ENCODE assay signal across 12 cellular contexts in the genomic region with DNA sequence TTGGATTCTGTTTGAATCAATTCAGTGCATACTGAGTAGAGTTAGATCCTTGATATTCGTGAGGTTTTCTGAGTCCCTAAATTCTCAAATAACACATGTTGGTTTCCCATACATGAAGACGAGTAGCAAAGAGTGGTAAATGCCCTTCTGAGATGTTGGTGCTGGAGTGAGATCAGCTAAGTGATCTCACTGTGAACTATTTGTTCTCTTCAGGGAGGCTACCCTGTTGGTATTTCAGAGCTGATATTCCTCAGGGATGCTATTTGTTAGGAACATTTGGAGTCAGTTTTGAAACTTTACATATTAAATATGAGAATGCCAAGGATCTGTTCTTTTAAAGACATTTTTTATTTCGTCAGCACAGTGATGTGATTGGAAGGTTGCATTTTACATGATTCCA. TPM values are rescaled to one million over a fixed set of nuclear protein-coding genes. Genes with fewer than 3 reads are reported as not detected.
DNase-seq lines count a peak whose midpoint lies in the region; ATAC-seq and TF ChIP-seq lines count a peak whose summit lies in the region.
"Had no signal": no experiment of that assay in that cellular context is flagged by ENCODE, and none has a peak within 500 bp of the region (broad histone marks: within the 10 kb centered on the region; RNA-seq: fewer than 3 reads in every experiment).

No MANE protein-coding gene starts in this region.

- no peak for ATAC-seq in stimulated activated memory B cell treated with anti-CD40 and anti-IgM and Interleukin-4, amounts not matched to agents 10 μg/mL and 1 μg/mL and 100 μg/mL, for 72 hours

- POLR2A ChIA-PET in OCI-LY7 (lab: Charles Lee) = interaction anchor here (0.8 to 2.3 kb wide), 6 partner anchors 13 to 53 kb away, joined by 3 to 6 read pairs (median 4); no protein-coding TSS in a partner anchor
- POLR2A ChIA-PET in CD8-positive, alpha-beta memory T cell (lab: Charles Lee) = no interaction called here

- H3K4me1 Mint-ChIP-seq in immature natural killer cell = peaks cover 91 to 99% of the 10 kb centered on the region in 2 donors
- peaks cover 98% of the 10 kb centered on the region for H3K4me1 Mint-ChIP-seq in stimulated activated memory B cell treated with anti-CD40 and anti-IgM and Interleukin-4, amounts not matched to agents 10 μg/mL and 1 μg/mL and 100 μg/mL, for 72 hours
- H3K4me1 Mint-ChIP-seq in CD8-positive, alpha-beta memory T cell = peaks cover 74 to 95% (median 92%) of the 10 kb centered on the region in 3 donors
- peaks cover 45% of the 10 kb centered on the region for H3K4me1 Mint-ChIP-seq in Calu3 (ENCODE audit: low read depth, unreplicated experiment)

- TF ChIP-seq CTCF in OCI-LY7 (conservative IDR thresholded peaks at IDR 0.05; ENCODE audit: low read length) (no peak), Calu3 (IDR thresholded peaks at IDR 0.05; ENCODE audit: unreplicated experiment) (no peak)

- peak overlapping the region; percentile 68 for H3K4me2 ChIP-seq in OCI-LY7 (ENCODE audit: low read length)

- H3K27ac ChIP-seq in OCI-LY7 (ENCODE audit: low read depth, low read length, poor library complexity, severe bottlenecking) = peak overlapping the region; percentile 80
- no peak overlapping the region for H3K27ac ChIP-seq in CD8-positive, alpha-beta memory T cell (ENCODE audit: low read depth, low read length)

- no peak overlapping the region for H2AFZ ChIP-seq in OCI-LY7 (ENCODE audit: low read length)

- intact Hi-C loops in OCI-LY7 (cut with micrococcal nuclease; ENCODE audit: unreplicated experiment) (no loop called here), Calu3 (cut with micrococcal nuclease; ENCODE audit: unreplicated experiment) (no loop called here)

- peaks cover 95% of the 10 kb centered on the region for H3K4me1 ChIP-seq in OCI-LY7 (ENCODE audit: insufficient read depth, low read length, poor library complexity, severe bottlenecking)
- peaks cover 34% of the 10 kb centered on the region for H3K4me1 ChIP-seq in CD8-positive, alpha-beta memory T cell (ENCODE audit: insufficient read depth, low read length)

- H3K9me2 ChIP-seq in OCI-LY7 (ENCODE audit: insufficient read depth, low read length) = no peaks in the 10 kb centered on the region

- peaks cover 68% of the 10 kb centered on the region for H3K36me3 ChIP-seq in OCI-LY7 (ENCODE audit: insufficient read depth, low read length)
- H3K36me3 ChIP-seq in CD8-positive, alpha-beta memory T cell (ENCODE audit: insufficient read depth, low read length) = no peaks in the 10 kb centered on the region
- H3K36me3 ChIP-seq: HAP-1 had no signal

- H3K4me3 Mint-ChIP-seq in immature natural killer cell (no peak overlapping the region), Calu3 (ENCODE audit: low read depth, unreplicated experiment) (no peak overlapping the region)
- H3K4me3 Mint-ChIP-seq in stimulated activated memory B cell treated with anti-CD40 and anti-IgM and Interleukin-4, amounts not matched to agents 10 μg/mL and 1 μg/mL and 100 μg/mL, for 72 hours = no peak overlapping the region
- H3K4me3 Mint-ChIP-seq in CD8-positive, alpha-beta memory T cell = no peak overlapping the region

- peaks cover 0 to 5% (median 3%) of the 10 kb centered on the region in 3 donors for H3K36me3 Mint-ChIP-seq in immature natural killer cell
- H3K36me3 Mint-ChIP-seq in stimulated activated memory B cell treated with anti-CD40 and anti-IgM and Interleukin-4, amounts not matched to agents 10 μg/mL and 1 μg/mL and 100 μg/mL, for 72 hours = peaks cover 44% of the 10 kb centered on the region
- peaks cover 0 to 57% (median 6%) of the 10 kb centered on the region in 3 donors for H3K36me3 Mint-ChIP-seq in CD8-positive, alpha-beta memory T cell
- H3K36me3 Mint-ChIP-seq in Calu3 (ENCODE audit: insufficient read depth, unreplicated experiment) = peaks cover under 1% of the 10 kb centered on the region

- no peak overlapping the region for H3K4me3 ChIP-seq in OCI-LY7 (ENCODE audit: low read depth, low read length, poor library complexity, severe bottlenecking)
- no peak overlapping the region for H3K4me3 ChIP-seq in CD8-positive, alpha-beta memory T cell (ENCODE audit: low read length)
- H3K4me3 ChIP-seq: HAP-1 had no signal

- BruUV-seq in OCI-LY7 (replicated peaks; lab: Mats Ljungman, UMichigan) (no TSS peak), Calu3 (replicated peaks; lab: Mats Ljungman, UMichigan) (no TSS peak)

- in situ Hi-C loops in ACHN (cut with HindIII; ENCODE audit: low pct_ligation_motif_present, low pct_unique_long_range_greater_than_20kb, low sequenced_read_pairs) = no loop called here

- DNase-seq in OCI-LY7 (ENCODE audit: low spot score) = no peak
- DNase-seq in astrocyte of the hippocampus (ENCODE audit: low read depth, low spot score) = peak; percentile 17
- DNase-seq in immature natural killer cell = no peak
- no peak for DNase-seq in NCI-H1105 (lab: John Stamatoyannopoulos, UW)
- no peak for DNase-seq in CD8-positive, alpha-beta memory T cell
- DNase-seq in Calu3 = no peak
- no peak for DNase-seq in ACHN
- DNase-seq: activated T-cell treated with anti-CD3 and anti-CD28 coated beads, Interleukin-2, amount 50 U/mL, for 1 hour; cerebellar nuclear complex; NCI-H2081 treated with DMSO at 0.1 percent for 48 hours had no signal

- H3K27me3 Mint-ChIP-seq in immature natural killer cell (ENCODE audit: low read depth in 3 of 3) (peaks cover 0 to 2% (median 2%) of the 10 kb centered on the region in 3 donors), Calu3 (ENCODE audit: unreplicated experiment) (no peaks in the 10 kb centered on the region)
- no peaks in the 10 kb centered on the region for H3K27me3 Mint-ChIP-seq in stimulated activated memory B cell treated with anti-CD40 and anti-IgM and Interleukin-4, amounts not matched to agents 10 μg/mL and 1 μg/mL and 100 μg/mL, for 72 hours
- H3K27me3 Mint-ChIP-seq in CD8-positive, alpha-beta memory T cell = no peaks in the 10 kb centered on the region

- H4K20me1 ChIP-seq in OCI-LY7 (ENCODE audit: insufficient read depth, low read length) = peaks cover 62% of the 10 kb centered on the region

- H3K27me3 ChIP-seq in CD8-positive, alpha-beta memory T cell (ENCODE audit: insufficient read depth, low read length, poor library complexity, severe bottlenecking) = no peaks in the 10 kb centered on the region

- H3K9me3 Mint-ChIP-seq in immature natural killer cell = no peaks in the 10 kb centered on the region
- no peaks in the 10 kb centered on the region for H3K9me3 Mint-ChIP-seq in stimulated activated memory B cell treated with anti-CD40 and anti-IgM and Interleukin-4, amounts not matched to agents 10 μg/mL and 1 μg/mL and 100 μg/mL, for 72 hours
- H3K9me3 Mint-ChIP-seq in CD8-positive, alpha-beta memory T cell = peaks cover 0 to 2% (median 0%) of the 10 kb centered on the region in 5 donors
- no peaks in the 10 kb centered on the region for H3K9me3 Mint-ChIP-seq in Calu3 (ENCODE audit: low read depth, unreplicated experiment)

- peaks cover 98% of the 10 kb centered on the region for H3K79me2 ChIP-seq in OCI-LY7 (ENCODE audit: insufficient read depth, low read depth, low read length)

- peak overlapping the region in 4 of 6 donors; percentile 3 to 67 (median 44) for H3K27ac Mint-ChIP-seq in immature natural killer cell
- H3K27ac Mint-ChIP-seq in stimulated activated memory B cell treated with anti-CD40 and anti-IgM and Interleukin-4, amounts not matched to agents 10 μg/mL and 1 μg/mL and 100 μg/mL, for 72 hours = peak overlapping the region; percentile 84
- peak overlapping the region in 2 of 8 donors; percentile 21 to 43 for H3K27ac Mint-ChIP-seq in CD8-positive, alpha-beta memory T cell
- no peak overlapping the region for H3K27ac Mint-ChIP-seq in Calu3 (ENCODE audit: unreplicated experiment)

- CTCF ChIA-PET in OCI-LY7 (lab: Charles Lee; ENCODE audit: unreplicated experiment) (no interaction called here), Calu3 (lab: Charles Lee) (interaction anchor here (1.5 kb wide), 1 partner anchor 65 kb away, joined by 3 read pairs; no protein-coding TSS in a partner anchor)
- CTCF ChIA-PET in CD8-positive, alpha-beta memory T cell (lab: Charles Lee) = no interaction called here

- H3K9me3 ChIP-seq in OCI-LY7 (ENCODE audit: low read length) = no peaks in the 10 kb centered on the region
- H3K9me3 ChIP-seq in CD8-positive, alpha-beta memory T cell (ENCODE audit: low read length) = no peaks in the 10 kb centered on the region
- H3K9me3 ChIP-seq: HAP-1 had no signal

RNA-seq across cellular contexts. Expression of a gene that starts 54.7 kb away (rescaled TPM):
- 19.3 and 23.1 TPM in 2 replicates for total RNA-seq in OCI-LY7 (2014; rRNA removed; shearing (Covaris generic))
- total RNA-seq in OCI-LY7 (2022) (40.9 and 43.6 TPM in 2 replicates), Calu3 (2022) (44.7 and 45.5 TPM in 2 replicates)
- 10 to 100 TPM; 13.0 to 24.1 (median 15.5) TPM for polyA plus RNA-seq in immature natural killer cell
- total RNA-seq in CD8-positive, alpha-beta memory T cell = 10 to 100 TPM; 51.4 to 53.9 TPM
- polyA plus RNA-seq in CD8-positive, alpha-beta memory T cell = 9.3 TPM
